Comparison of ENCODE assay signal across 21 cellular contexts in the genomic region with DNA sequence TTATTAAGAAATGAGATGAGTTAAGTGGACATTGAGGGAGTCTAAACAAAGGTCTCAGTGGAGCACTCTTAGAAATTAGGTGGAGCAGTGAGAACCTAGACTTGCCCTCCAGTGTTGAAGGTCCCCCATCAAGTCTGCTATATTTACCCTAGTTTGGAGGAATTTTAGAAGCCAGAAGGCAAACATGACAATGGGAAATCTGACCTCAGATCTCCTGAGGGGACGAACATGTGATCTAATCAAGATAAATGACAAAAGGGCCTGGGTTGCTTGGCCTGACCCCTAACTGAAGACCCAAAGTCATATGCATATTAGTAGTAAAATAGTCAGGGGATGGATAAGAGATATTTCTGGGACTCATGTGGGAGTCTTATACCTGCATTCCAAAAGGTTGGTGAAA. TPM values are rescaled to one million over a fixed set of nuclear protein-coding genes. Genes with fewer than 3 reads are reported as not detected.
DNase-seq lines count a peak whose midpoint lies in the region; ATAC-seq and TF ChIP-seq lines count a peak whose summit lies in the region.
"Had no signal": no experiment of that assay in that cellular context is flagged by ENCODE, and none has a peak within 500 bp of the region (broad histone marks: within the 10 kb centered on the region; RNA-seq: fewer than 3 reads in every experiment).

No MANE protein-coding gene starts in this region.

- H3K36me3 Mint-ChIP-seq in activated T-helper 2 cell treated with anti-CD3 and anti-CD28 coated beads, Interferon-gamma antibody, Interleukin-2, Interleukin-4, amounts not matched to agents 10 μg/mL and 5 μg/mL and 100 μg/mL, durations not matched to agents 14 hours and 24 hours and 36 hours (ENCODE audit: low read depth), result no peaks in the 10 kb centered on the region
- H3K36me3 Mint-ChIP-seq: CD8-positive, alpha-beta T cell had no signal

- H3K4me3 Mint-ChIP-seq in activated T-helper 2 cell treated with anti-CD3 and anti-CD28 coated beads, Interferon-gamma antibody, Interleukin-2, Interleukin-4, amounts not matched to agents 10 μg/mL and 5 μg/mL and 100 μg/mL, durations not matched to agents 14 hours and 24 hours and 36 hours (ENCODE audit: low read depth), result peak overlapping the region; percentile 28
- H3K4me3 Mint-ChIP-seq: CD8-positive, alpha-beta T cell had no signal

- no peak overlapping the region for H3K56ac ChIP-seq in mesendoderm (ENCODE audit: low read length)

- H2BK120ac ChIP-seq in mesendoderm (ENCODE audit: low read depth, low read length), result no peak overlapping the region

- no peaks in the 10 kb centered on the region for H3K9me2 ChIP-seq in DOHH2 (replicated peaks; ENCODE audit: control insufficient read depth, low read length)
- H3K9me2 ChIP-seq: SK-N-SH had no signal

- H3K9me3 Mint-ChIP-seq in activated T-helper 2 cell treated with anti-CD3 and anti-CD28 coated beads, Interferon-gamma antibody, Interleukin-2, Interleukin-4, amounts not matched to agents 10 μg/mL and 5 μg/mL and 100 μg/mL, durations not matched to agents 14 hours and 24 hours and 36 hours, result no peaks in the 10 kb centered on the region
- H3K9me3 Mint-ChIP-seq: CD8-positive, alpha-beta T cell had no signal

- no peak overlapping the region for H3K18ac ChIP-seq in mesendoderm (ENCODE audit: low read length)

- H3K36me3 ChIP-seq in BLaER1, result no peaks in the 10 kb centered on the region
- no peaks in the 10 kb centered on the region for H3K36me3 ChIP-seq in DOHH2 (ENCODE audit: control insufficient read depth, low read length)
- no peaks in the 10 kb centered on the region for H3K36me3 ChIP-seq in mesendoderm (ENCODE audit: control insufficient read depth, insufficient read depth, low read length)

- H2BK15ac ChIP-seq in mesendoderm (replicated peaks; ENCODE audit: low read depth), result no peak overlapping the region

- H3K27me3 ChIP-seq in BLaER1 (no peaks in the 10 kb centered on the region), DOHH2 (ENCODE audit: control insufficient read depth, low read length) (peaks cover 10% of the 10 kb centered on the region; the same call in 1 of the 2 replicates), mesendoderm (ENCODE audit: insufficient read depth, low read length, poor library complexity) (no peaks in the 10 kb centered on the region)

- H2AK5ac ChIP-seq in mesendoderm (ENCODE audit: low read length), result no peak overlapping the region

- WGBS in mesendoderm (ENCODE audit: extremely low coverage, insufficient coverage, low lambda C conversion rate), result no CpG with 5 or more reads among the region's 1 CpG

- intact Hi-C loops in activated T-helper 2 cell treated with anti-CD3 and anti-CD28 coated beads, Interferon-gamma antibody, Interleukin-2, Interleukin-4, amounts not matched to agents 10 μg/mL and 5 μg/mL and 100 μg/mL, durations not matched to agents 14 hours and 24 hours and 36 hours (cut with micrococcal nuclease), result loop anchor here (1.0 to 5.0 kb wide), 2 partner anchors 100 to 146 kb away; no protein-coding TSS in a partner anchor

- H3K4ac ChIP-seq in mesendoderm (ENCODE audit: low read depth, low read length), result no peak overlapping the region

- peaks cover 49% of the 10 kb centered on the region for H3K4me1 Mint-ChIP-seq in activated T-helper 2 cell treated with anti-CD3 and anti-CD28 coated beads, Interferon-gamma antibody, Interleukin-2, Interleukin-4, amounts not matched to agents 10 μg/mL and 5 μg/mL and 100 μg/mL, durations not matched to agents 14 hours and 24 hours and 36 hours (ENCODE audit: low read depth)

- H3K4me2 ChIP-seq in BLaER1 (peak overlapping the region; percentile 76), DOHH2 (ENCODE audit: low read length) (peak overlapping the region; percentile 37), mesendoderm (ENCODE audit: low read length) (no peak overlapping the region)
- H3K4me2 ChIP-seq: KMS-11, SK-N-SH had no signal

- no peak for TF ChIP-seq CTCF in DOHH2 (IDR thresholded peaks at IDR 0.05; ENCODE audit: low read depth, low read length, poor library complexity, severe bottlenecking)

- no peaks in the 10 kb centered on the region for H3F3A ChIP-seq in DOHH2 (ENCODE audit: control insufficient read depth, insufficient read depth)

- no peaks in the 10 kb centered on the region for H3K79me1 ChIP-seq in mesendoderm (ENCODE audit: low read length)

- peaks cover 3% of the 10 kb centered on the region; the same call in 1 of the 2 replicates for H3K9me3 ChIP-seq in BLaER1
- peaks cover 5% of the 10 kb centered on the region for H3K9me3 ChIP-seq in DOHH2 (ENCODE audit: control insufficient read depth, insufficient read depth, low read length)
- H3K9me3 ChIP-seq: SK-N-SH had no signal

- peaks cover 38% of the 10 kb centered on the region for H3K4me1 ChIP-seq in BLaER1
- H3K4me1 ChIP-seq in DOHH2 (ENCODE audit: control insufficient read depth, low read length), result peaks cover 24% of the 10 kb centered on the region
- H3K4me1 ChIP-seq in mesendoderm (ENCODE audit: control insufficient read depth, low read depth, low read length), result no peaks in the 10 kb centered on the region

- no peak overlapping the region for H3K23ac ChIP-seq in mesendoderm (ENCODE audit: low read length)

- H3K4me3 ChIP-seq in BLaER1 (0 out of 2 replicates have a peak overlapping the region, but pooled peaks have one; percentile 22), DOHH2 (ENCODE audit: low read length) (0 out of 2 replicates have a peak overlapping the region, but pooled peaks have one; percentile 5), mesendoderm (ENCODE audit: low read length) (no peak overlapping the region)

- ATAC-seq in GM18873 (IDR thresholded peaks at IDR 0.05; ENCODE audit: low FRiP score, unreplicated experiment), result no peak
- ATAC-seq: CD8-positive, alpha-beta T cell had no signal

- peak overlapping the region; percentile 65 for H3K9ac ChIP-seq in BLaER1
- no peak overlapping the region for H3K9ac ChIP-seq in mesendoderm (ENCODE audit: low read length)
- H3K9ac ChIP-seq: KMS-11, SK-N-SH had no signal

- H3K27ac ChIP-seq in BLaER1, result peak overlapping the region; percentile 76
- H3K27ac ChIP-seq in DOHH2 (ENCODE audit: low read depth, low read length), result no peak overlapping the region
- no peak overlapping the region for H3K27ac ChIP-seq in mesendoderm (ENCODE audit: low read depth, low read length)
- H3K27ac ChIP-seq: KMS-11 had no signal

- no peaks in the 10 kb centered on the region for H3K79me2 ChIP-seq in DOHH2 (ENCODE audit: control insufficient read depth, low read length)
- no peaks in the 10 kb centered on the region for H3K79me2 ChIP-seq in mesendoderm (ENCODE audit: control insufficient read depth, insufficient read depth, low read length)

- H4K20me1 ChIP-seq in BLaER1 (no peaks in the 10 kb centered on the region), DOHH2 (ENCODE audit: control insufficient read depth, insufficient read depth, low read depth, low read length) (no peaks in the 10 kb centered on the region)

- no peak for DNase-seq in activated T-helper 2 cell treated with anti-CD3 and anti-CD28 coated beads, Interferon-gamma antibody, Interleukin-2, Interleukin-4, amounts not matched to agents 10 μg/mL and 5 μg/mL and 100 μg/mL, durations not matched to agents 14 hours and 24 hours and 36 hours (ENCODE audit: low spot score)
- DNase-seq in mesendoderm (peak; percentile 53), NCI-H1694 treated with DMSO at 0.1 percent for 48 hours (lab: John Stamatoyannopoulos, UW) (no peak), superior temporal gyrus (ENCODE audit: extremely low spot score) (no peak)
- DNase-seq: HCEC 1CT; NCI-H146; NCI-H2081; NCI-H2171; NCI-H345; NCI-H774; NK-92 treated with Interleukin-12 subunit alpha and Interleukin-12 subunit beta, amount 100 ng/mL, for 24 hours; SIG-M5 had no signal

- no peak overlapping the region for H2BK5ac ChIP-seq in mesendoderm (ENCODE audit: low read length)

- no peak overlapping the region for H4K5ac ChIP-seq in mesendoderm (ENCODE audit: low read length)

- no peak overlapping the region for H4K8ac ChIP-seq in mesendoderm (ENCODE audit: low read depth, low read length)

- peaks cover 20% of the 10 kb centered on the region for H3K27me3 Mint-ChIP-seq in activated T-helper 2 cell treated with anti-CD3 and anti-CD28 coated beads, Interferon-gamma antibody, Interleukin-2, Interleukin-4, amounts not matched to agents 10 μg/mL and 5 μg/mL and 100 μg/mL, durations not matched to agents 14 hours and 24 hours and 36 hours (ENCODE audit: low read depth)

- H3K27ac Mint-ChIP-seq in activated T-helper 2 cell treated with anti-CD3 and anti-CD28 coated beads, Interferon-gamma antibody, Interleukin-2, Interleukin-4, amounts not matched to agents 10 μg/mL and 5 μg/mL and 100 μg/mL, durations not matched to agents 14 hours and 24 hours and 36 hours, result no peak overlapping the region
- H3K27ac Mint-ChIP-seq: CD8-positive, alpha-beta T cell had no signal

RNA-seq across cellular contexts. Expression of gene SIGLECL1, which starts 7.9 kb away (rescaled TPM):
- total RNA-seq in activated T-helper 2 cell treated with anti-CD3 and anti-CD28 coated beads, Interferon-gamma antibody, Interleukin-2, Interleukin-4, amounts not matched to agents 10 μg/mL and 5 μg/mL and 100 μg/mL, durations not matched to agents 14 hours and 24 hours and 36 hours, result not detected in 2 replicates
- polyA plus RNA-seq in mesendoderm (2013, experiment 1 of 2), result not detected
- not detected for polyA plus RNA-seq in mesendoderm (2013, experiment 2 of 2)
- total RNA-seq: CD8-positive, alpha-beta T cell; IMR-90 had no signal
- polyA plus RNA-seq: BJ, IMR-90, SK-N-SH had no signal

RNA-seq across cellular contexts. Expression of gene CD33, which starts 33.9 kb away (rescaled TPM):
- total RNA-seq in activated T-helper 2 cell treated with anti-CD3 and anti-CD28 coated beads, Interferon-gamma antibody, Interleukin-2, Interleukin-4, amounts not matched to agents 10 μg/mL and 5 μg/mL and 100 μg/mL, durations not matched to agents 14 hours and 24 hours and 36 hours, result 14.3 and 17.0 TPM in 2 replicates
- polyA plus RNA-seq in mesendoderm (2013, experiment 1 of 2), result 0.51 TPM
- polyA plus RNA-seq in mesendoderm (2013, experiment 2 of 2), result 0.41 TPM
- total RNA-seq: CD8-positive, alpha-beta T cell; IMR-90 had no signal
- polyA plus RNA-seq: BJ, IMR-90 had no signal

RNA-seq across cellular contexts. Expression of gene IGLON5, which starts 52.7 kb away (rescaled TPM):
- 7.0 TPM in 2 replicates for total RNA-seq in activated T-helper 2 cell treated with anti-CD3 and anti-CD28 coated beads, Interferon-gamma antibody, Interleukin-2, Interleukin-4, amounts not matched to agents 10 μg/mL and 5 μg/mL and 100 μg/mL, durations not matched to agents 14 hours and 24 hours and 36 hours
- 17.8 TPM for polyA plus RNA-seq in mesendoderm (2013, experiment 1 of 2)
- 17.4 TPM for polyA plus RNA-seq in mesendoderm (2013, experiment 2 of 2)
- total RNA-seq: CD8-positive, alpha-beta T cell; Daoy; IMR-90 had no signal
- polyA plus RNA-seq: BJ, IMR-90 had no signal
